In genomic region chr3:180409170-180409569, GRCh38 we compare ENCODE assay signal across 16 cellular contexts.
DNase-seq lines count a peak whose midpoint lies in the region; ATAC-seq, FAIRE-seq and TF ChIP-seq lines count a peak whose summit lies in the region.
"Had no signal": no experiment of that assay in that cellular context is flagged by ENCODE, and none has a peak within 500 bp of the region (broad histone marks: within the 10 kb centered on the region; RNA-seq: fewer than 3 reads in every experiment).

No MANE protein-coding gene starts in this region.

- dilution Hi-C loops in keratinocyte (cut with MboI; ENCODE audit: extremely low pct_ligation_motif_present, low sequenced_read_pairs) = no loop called here

- H4K20me1 ChIP-seq in PC-9 (ENCODE audit: insufficient read depth) (no peaks in the 10 kb centered on the region), K562 (replicated peaks; ENCODE audit: control insufficient read depth, insufficient read depth, low read length) (no peaks in the 10 kb centered on the region), keratinocyte (ENCODE audit: control insufficient read depth, extremely low read depth, insufficient read depth, low read length) (no peaks in the 10 kb centered on the region)

- in situ Hi-C loops in K562 (cut with MboI) = no loop called here

- intact Hi-C loops in PC-9 (cut with micrococcal nuclease; ENCODE audit: unreplicated experiment) (no loop called here), K562 (cut with micrococcal nuclease) (no loop called here)

- TF ChIP-seq POLR2A in K562 (conservative IDR thresholded peaks at IDR 0.05) = no peak

- H3K36me3 ChIP-seq in PC-9 (ENCODE audit: low read depth) = no peaks in the 10 kb centered on the region
- no peaks in the 10 kb centered on the region for H3K36me3 ChIP-seq in K562 (ENCODE audit: control insufficient read depth, insufficient read depth, low read length)
- no peaks in the 10 kb centered on the region for H3K36me3 ChIP-seq in keratinocyte (ENCODE audit: control insufficient read depth in 2 of 2, extremely low read depth in 1 of 2, insufficient read depth in 2 of 2, low read length in 2 of 2)

- H3K27ac ChIP-seq in PC-9 (peak overlapping the region; percentile 53), K562 (ENCODE audit: extremely low read depth, low read depth, low read length) (no peak overlapping the region), keratinocyte (ENCODE audit: control insufficient read depth, insufficient read depth, low read length) (peak overlapping the region; percentile 24)

- CTCF ChIA-PET in PC-9 (lab: Charles Lee) (interaction anchor here (0.6 kb wide), 1 partner anchor 212 kb away, joined by 3 read pairs; no protein-coding TSS in a partner anchor), K562 (lab: Yijun Ruan, JAX; ENCODE audit: low intra/inter-chr PET ratio) (no interaction called here)

- ATAC-seq in K562 = no peak
- no peak for ATAC-seq in HG03108 (IDR thresholded peaks at IDR 0.05; ENCODE audit: unreplicated experiment)
- ATAC-seq in HG03039 (IDR thresholded peaks at IDR 0.05; ENCODE audit: unreplicated experiment) = no peak
- ATAC-seq: CD8-positive, alpha-beta T cell had no signal

- H3K9me2 ChIP-seq in PC-9 (ENCODE audit: insufficient read depth) = no peaks in the 10 kb centered on the region

- FAIRE-seq in GM19239 (lab: Jason Lieb, UNC) (peak; percentile 61), K562 (lab: Jason Lieb, UNC) (no peak), keratinocyte (lab: Jason Lieb, UNC) (no peak)
- FAIRE-seq: H1 had no signal

- H3K27me3 ChIP-seq in PC-9 (ENCODE audit: insufficient read depth, low read depth) (no peaks in the 10 kb centered on the region), K562 (ENCODE audit: control insufficient read depth in 2 of 2, insufficient read depth in 2 of 2, low read length in 2 of 2) (no peaks in the 10 kb centered on the region), keratinocyte (ENCODE audit: control insufficient read depth, extremely low read depth, insufficient read depth, low read length) (no peaks in the 10 kb centered on the region)

- H3K9me1 ChIP-seq in K562 (ENCODE audit: control insufficient read depth, insufficient read depth, low read length) (no peaks in the 10 kb centered on the region), keratinocyte (ENCODE audit: control insufficient read depth, extremely low read depth, insufficient read depth, low read length) (no peaks in the 10 kb centered on the region)

- POLR2A ChIA-PET in PC-9 (lab: Charles Lee; ENCODE audit: unreplicated experiment) = no interaction called here
- POLR2A ChIA-PET in K562 (lab: Yijun Ruan, JAX) = no interaction called here

- BruUV-seq in PC-9 (replicated peaks; lab: Mats Ljungman, UMichigan) (no TSS peak), K562 (replicated peaks; lab: Mats Ljungman, UMichigan) (no TSS peak)

- H2AFZ ChIP-seq in PC-9 (no peak overlapping the region), K562 (ENCODE audit: low read depth, low read length) (no peak overlapping the region), keratinocyte (ENCODE audit: control insufficient read depth, low read length) (no peak overlapping the region)

- H3K9me3 ChIP-seq in PC-9 (ENCODE audit: insufficient read depth, low read depth) = no peaks in the 10 kb centered on the region; the same call in 1 of the 2 replicates
- H3K9me3 ChIP-seq in K562 (replicated peaks; ENCODE audit: control insufficient read depth, insufficient read depth, low read depth, low read length) = no peaks in the 10 kb centered on the region
- no peaks in the 10 kb centered on the region for H3K9me3 ChIP-seq in keratinocyte (ENCODE audit: control insufficient read depth, low read depth, low read length)

- no peak for DNase-seq in GM19239 (ENCODE audit: insufficient read length, low spot score)
- DNase-seq in PC-9 = no peak
- no peak for DNase-seq in K562 (ENCODE audit: extremely low read depth in 1 of 4, low spot score in 3 of 4)
- DNase-seq in keratinocyte (ENCODE audit: low read depth, low spot score) = no peak
- DNase-seq in NCI-H524 (lab: John Stamatoyannopoulos, UW) = no peak
- DNase-seq in kidney glomerular epithelial cell (lab: John Stamatoyannopoulos, UW) = no peak
- DNase-seq: CD8-positive, alpha-beta T cell; DND-41; NCI-H146; NCI-H2227 treated with DMSO at 0.1 percent for 48 hours; NCI-H526; OCI-M1; SHP77 treated with DMSO at 0.1 percent for 48 hours had no signal

- no peak overlapping the region for H3K9ac ChIP-seq in K562 (ENCODE audit: insufficient read depth in 1 of 2, low read depth in 2 of 2, low read length in 2 of 2)
- H3K9ac ChIP-seq in keratinocyte (ENCODE audit: control insufficient read depth, extremely low read depth, insufficient read depth, low read length) = no peak overlapping the region

- no peak overlapping the region for H3K4me3 ChIP-seq in PC-9
- H3K4me3 ChIP-seq in K562 = no peak overlapping the region
- H3K4me3 ChIP-seq in keratinocyte (ENCODE audit: control insufficient read depth in 2 of 3, extremely low read depth in 1 of 3, insufficient read depth in 2 of 3, low read depth in 1 of 3, low read length in 3 of 3) = no peak overlapping the region

- TF ChIP-seq EP300 in K562 (IDR thresholded peaks at IDR 0.05; ENCODE audit: low read length) = no peak

- H3K4me1 ChIP-seq in PC-9 (replicated peaks; ENCODE audit: insufficient read depth) = peaks cover 15% of the 10 kb centered on the region
- H3K4me1 ChIP-seq in K562 (replicated peaks in 1 of 2; ENCODE audit: control insufficient read depth in 2 of 2, insufficient read depth in 2 of 2, low read length in 2 of 2) = no peaks in the 10 kb centered on the region
- peaks cover 9% of the 10 kb centered on the region for H3K4me1 ChIP-seq in keratinocyte (ENCODE audit: control insufficient read depth, extremely low read depth, insufficient read depth, low read length)

- TF ChIP-seq RAD21 in K562 (CRISPR knock-in tag; conservative IDR thresholded peaks at IDR 0.05 in 1 of 2, IDR thresholded peaks at IDR 0.05 in 1 of 2) = no peak

- no peaks in the 10 kb centered on the region for H3F3A ChIP-seq in PC-9 (ENCODE audit: insufficient read depth, low read depth)

- no peak overlapping the region; the same call in 1 of the 2 replicates for H3K4me2 ChIP-seq in PC-9
- H3K4me2 ChIP-seq in K562 (ENCODE audit: insufficient read depth, low read length) = no peak overlapping the region
- peak overlapping the region; percentile 18 for H3K4me2 ChIP-seq in keratinocyte (ENCODE audit: control insufficient read depth, extremely low read depth, insufficient read depth, low read depth, low read length)

- H3K79me2 ChIP-seq in PC-9 (ENCODE audit: low read depth) (no peaks in the 10 kb centered on the region), K562 (ENCODE audit: control insufficient read depth, insufficient read depth, low read length) (no peaks in the 10 kb centered on the region), keratinocyte (ENCODE audit: control insufficient read depth, insufficient read depth, low read length) (peaks cover 7% of the 10 kb centered on the region)

- TF ChIP-seq CTCF in PC-9 (conservative IDR thresholded peaks at IDR 0.05) = no peak
- no peak for TF ChIP-seq CTCF in K562 (IDR thresholded peaks at IDR 0.05 in 2 of 3, conservative IDR thresholded peaks at IDR 0.05 in 1 of 3; ENCODE audit: insufficient read depth in 2 of 3, low read depth in 1 of 3, low read length in 3 of 3)
- no peak for TF ChIP-seq CTCF in keratinocyte (optimal IDR thresholded peaks at IDR 0.05 in 1 of 3, IDR thresholded peaks at IDR 0.05 in 1 of 3, conservative IDR thresholded peaks at IDR 0.05 in 1 of 3; ENCODE audit: extremely low read depth in 1 of 3, insufficient read depth in 2 of 3, low read length in 3 of 3)

TF ChIP-seq in K562, 482 proteins besides CTCF, POLR2A, EP300 and RAD21:
- TF ChIP-seq RCOR1 (IDR thresholded peaks at IDR 0.05; ENCODE audit: borderline replicate concordance in 1 of 2, low read depth in 2 of 2, low read length in 2 of 2) (no peak), ATF3 (IDR thresholded peaks at IDR 0.05) (no peak), ATF3 (CRISPR knock-in tag; conservative IDR thresholded peaks at IDR 0.05) (no peak), SFPQ (IDR thresholded peaks at IDR 0.05; ENCODE audit: low read depth, low read length) (no peak), KAT2B (IDR thresholded peaks at IDR 0.05; ENCODE audit: low read depth, low read length) (no peak), NR4A1 (CRISPR knock-in tag; IDR thresholded peaks at IDR 0.05) (no peak), NR4A1 (tag; IDR thresholded peaks at IDR 0.05) (no peak), ZNF316 (IDR thresholded peaks at IDR 0.05) (peak; percentile 21; the same call in 1 of the 2 replicates)
